10 cellular contexts compared by ENCODE assay signal in genomic region chr20:51528263-51529026, GRCh38. TPM values are rescaled to one million over a fixed set of nuclear protein-coding genes. Genes with fewer than 3 reads are reported as not detected.
DNase-seq lines count a peak whose midpoint lies in the region; ATAC-seq, FAIRE-seq and TF ChIP-seq lines count a peak whose summit lies in the region.
"Had no signal": no experiment of that assay in that cellular context is flagged by ENCODE, and none has a peak within 500 bp of the region (broad histone marks: within the 10 kb centered on the region; RNA-seq: fewer than 3 reads in every experiment).

No MANE protein-coding gene starts in this region.

- ATAC-seq in K562 (peak; percentile 32; the same call in 2 of the 3 replicates), SK-N-SH treated with all-trans-retinoic acid at 6 μM for 48 hours (no peak)
- ATAC-seq: GM23338 had no signal

- BruUV-seq in K562 (replicated peaks; lab: Mats Ljungman, UMichigan) = no TSS peak

- POLR2A ChIA-PET in K562 (lab: Yijun Ruan, JAX) = interaction anchor here (0.6 to 1.5 kb wide), 2 partner anchors 8 to 10 kb away, joined by 3 to 4 read pairs; no protein-coding TSS in a partner anchor

- H4K20me1 ChIP-seq in K562 (replicated peaks; ENCODE audit: control insufficient read depth, insufficient read depth, low read length) = peaks cover 6% of the 10 kb centered on the region

- H3K27ac ChIP-seq in K562 (ENCODE audit: extremely low read depth, low read depth, low read length) = peak overlapping the region; percentile 59
- H3K27ac ChIP-seq: suprapubic skin had no signal

- H3K4me3 ChIP-seq in K562 (no peak overlapping the region), lower leg skin (ENCODE audit: low read depth, poor library complexity, severe bottlenecking) (no peak overlapping the region)
- H3K4me3 ChIP-seq: GM23338, suprapubic skin had no signal

- H3K79me2 ChIP-seq in K562 (ENCODE audit: control insufficient read depth, insufficient read depth, low read length) = peaks cover 90% of the 10 kb centered on the region

- peak overlapping the region; percentile 46 for H3K4me2 ChIP-seq in K562 (ENCODE audit: insufficient read depth, low read length)
- H3K4me2 ChIP-seq: GM23338 had no signal

- no peaks in the 10 kb centered on the region for H3K9me3 ChIP-seq in K562 (replicated peaks; ENCODE audit: control insufficient read depth, insufficient read depth, low read depth, low read length)
- H3K9me3 ChIP-seq: suprapubic skin had no signal

- peak overlapping the region; percentile 23; the same call in 1 of the 2 replicates for H2AFZ ChIP-seq in K562 (ENCODE audit: low read depth, low read length)
- H2AFZ ChIP-seq: GM23338 had no signal

- in situ Hi-C loops in GM13976 (cut with MboI; ENCODE audit: low sequenced_read_pairs, unreplicated experiment) = no loop called here
- in situ Hi-C loops in K562 (cut with MboI) = no loop called here

- intact Hi-C loops in K562 (cut with micrococcal nuclease) = no loop called here
- intact Hi-C loops in lower leg skin (cut with DNase I; ENCODE audit: low total_unique reads) = no loop called here

- no peaks in the 10 kb centered on the region for H3K9me1 ChIP-seq in K562 (ENCODE audit: control insufficient read depth, insufficient read depth, low read length)

- WGBS in K562 (ENCODE audit: insufficient coverage, low coverage, missing lambda C conversion rate) = 44% methylated on average over 7 of the region's 7 CpGs
- whole genome bisulfite sequencing in lower leg skin, 2 donors = 78 to 80% methylated on average over 7 of the region's 7 CpGs

- peak overlapping the region in 1 of 2 experiments; percentile 32; a peak in 2 of 4 replicates for H3K9ac ChIP-seq in K562 (ENCODE audit: insufficient read depth in 1 of 2, low read depth in 2 of 2, low read length in 2 of 2)

- TF ChIP-seq EP300 in K562 (IDR thresholded peaks at IDR 0.05; ENCODE audit: low read length) = no peak

- no peak for TF ChIP-seq POLR2A in K562 (conservative IDR thresholded peaks at IDR 0.05)
- no peak for TF ChIP-seq POLR2A in lower leg skin (IDR thresholded peaks at IDR 0.05)

- FAIRE-seq in K562 (lab: Jason Lieb, UNC) = no peak

- CTCF ChIA-PET in K562 (lab: Yijun Ruan, JAX; ENCODE audit: low intra/inter-chr PET ratio) = no interaction called here

- DNase-seq in GM13976 (ENCODE audit: low spot score) (peak; percentile 50), T-helper 22 cell (ENCODE audit: low read depth) (peak; percentile 35), K562 (ENCODE audit: extremely low read depth in 1 of 4, low spot score in 3 of 4) (no peak), NCI-H128 (lab: John Stamatoyannopoulos, UW; ENCODE audit: unreplicated experiment) (no peak), lower leg skin (ENCODE audit: low spot score in 2 of 2) (no peak), DMS79 (lab: John Stamatoyannopoulos, UW) (no peak)
- DNase-seq in stimulated activated CD4-positive, alpha-beta T cell treated with anti-CD3 and anti-CD28 coated beads, Interleukin-4, amount 100 ng/mL, for 24 hours = peak; percentile 81

- H3K4me1 ChIP-seq in K562 (replicated peaks in 1 of 2; ENCODE audit: control insufficient read depth in 2 of 2, insufficient read depth in 2 of 2, low read length in 2 of 2) = peaks cover 34 to 63% of the 10 kb centered on the region in 2 experiments

- TF ChIP-seq RAD21 in K562 (CRISPR knock-in tag; conservative IDR thresholded peaks at IDR 0.05 in 1 of 2, IDR thresholded peaks at IDR 0.05 in 1 of 2) = no peak

- peaks cover 11% of the 10 kb centered on the region; the same call in 1 of the 3 replicates for H3K36me3 ChIP-seq in K562 (ENCODE audit: control insufficient read depth, insufficient read depth, low read length)
- H3K36me3 ChIP-seq: suprapubic skin had no signal

- TF ChIP-seq CTCF in GM13976 (IDR thresholded peaks at IDR 0.05; ENCODE audit: borderline replicate concordance, control extremely low read depth, extremely low read depth, insufficient read depth, missing control alignments) (no peak), K562 (IDR thresholded peaks at IDR 0.05 in 2 of 3, conservative IDR thresholded peaks at IDR 0.05 in 1 of 3; ENCODE audit: insufficient read depth in 2 of 3, low read depth in 1 of 3, low read length in 3 of 3) (no peak), lower leg skin (IDR thresholded peaks at IDR 0.05) (no peak)

- H3K27me3 ChIP-seq in K562 (ENCODE audit: control insufficient read depth in 2 of 2, insufficient read depth in 2 of 2, low read length in 2 of 2) = no peaks in the 10 kb centered on the region
- H3K27me3 ChIP-seq: suprapubic skin had no signal

TF ChIP-seq in K562, 482 proteins besides CTCF, POLR2A, EP300 and RAD21:
- TF ChIP-seq CBFA2T3 (IDR thresholded peaks at IDR 0.05) (peak; percentile 30; the same call in 1 of the 2 replicates), ARID2 (IDR thresholded peaks at IDR 0.05) (peak; percentile 96), CBX1 (IDR thresholded peaks at IDR 0.05; ENCODE audit: low read depth) (no peak), KDM1A (IDR thresholded peaks at IDR 0.05) (peak in 1 of 2 experiments; percentile 99; a peak in 2 of 4 replicates)

TF ChIP-seq in SK-N-SH treated with all-trans-retinoic acid at 6 μM for 48 hours, 23 proteins besides CTCF, POLR2A, EP300 and RAD21 (continues in another document):
- TF ChIP-seq ZFP3 (CRISPR knock-in tag; IDR thresholded peaks at IDR 0.05) = no peak
- TF ChIP-seq ZFP30 (CRISPR knock-in tag; IDR thresholded peaks at IDR 0.05) = no peak
- no peak for TF ChIP-seq TSHZ2 (CRISPR knock-in tag; IDR thresholded peaks at IDR 0.05)
- TF ChIP-seq ZNF70 (CRISPR knock-in tag; IDR thresholded peaks at IDR 0.05) = no peak
- TF ChIP-seq POU6F1 (CRISPR knock-in tag; IDR thresholded peaks at IDR 0.05; ENCODE audit: borderline replicate concordance, low read depth) = no peak

RNA-seq across cellular contexts. Expression of gene NFATC2, which starts 14.1 kb away (rescaled TPM):
- 19.7 and 27.2 TPM in 2 replicates for total RNA-seq in K562 (2011; cell fraction: chromatin; rRNA removed; ENCODE audit: low replicate concordance)
- total RNA-seq in K562 (2011; cell fraction: nucleolus; rRNA removed) = 7.7 and 10.9 TPM in 2 replicates
- 16.1 and 29.1 TPM in 2 replicates for total RNA-seq in K562 (2011; cell fraction: nucleoplasm; rRNA removed)
- total RNA-seq in K562 (2014; rRNA removed) (2.5 and 3.7 TPM in 2 replicates), K562 (2014; rRNA removed; fragmentation: Illumina TruSeq; extraction: Trizol) (2.7 and 3.0 TPM in 2 replicates), K562 (2015; rRNA removed; fragmentation: Illumina TruSeq; extraction: Trizol) (2.6 and 3.3 TPM in 2 replicates), K562 (2021) (11.2 and 11.3 TPM in 2 replicates), lower leg skin (10 to 100 TPM in 1 of 4 donors, 1 to 10 TPM in 3; 4.0 to 10.4 (median 5.1) TPM)
- polyA plus RNA-seq in K562 (2011; rRNA removed) (1.6 and 2.1 TPM in 2 replicates), K562 (2014; fragmentation: Illumina TruSeq; extraction: Trizol) (7.0 and 8.1 TPM in 2 replicates), K562 (2014; fragmentation: Nextera tagmentation; extraction: Ambion mirVana) (1 to 10 TPM; 1.9 to 4.1 TPM), K562 (2014; rRNA removed) (3.8 and 4.0 TPM in 2 replicates)
- 1.00 and 1.6 TPM in 2 replicates for polyA plus RNA-seq in K562 (2011; cell fraction: cytosol; rRNA removed)
- 5.3 and 5.7 TPM in 2 replicates for polyA plus RNA-seq in K562 (2011; cell fraction: nucleus; rRNA removed)
- 7.2 and 8.8 TPM in 2 replicates for polyA plus RNA-seq in K562 (2012)
- polyA minus RNA-seq in K562 (2011; rRNA and poly(A)+ RNA removed) = 2.7 and 4.2 TPM in 2 replicates
- 4.4 and 4.8 TPM in 2 replicates for polyA minus RNA-seq in K562 (2011; cell fraction: cytosol; rRNA and poly(A)+ RNA removed)
- 4.3 TPM in 2 replicates for polyA minus RNA-seq in K562 (2011; cell fraction: nucleus; rRNA and poly(A)+ RNA removed)

Comparison
In these comparisons a context has a peak if more than half of its experiments do, and no peak if none do; other contexts are left out.
1. DNase-seq: peak in GM13976 (single experiment), T-helper 22 cell (single experiment) and stimulated activated CD4-positive, alpha-beta T cell treated with anti-CD3 and anti-CD28 coated beads, Interleukin-4, amount 100 ng/mL, for 24 hours (single experiment); none in K562 (0 of 4), NCI-H128 (single experiment), lower leg skin (0 of 2) and DMS79 (single experiment).